In genomic region chr11:64896448-64897022, GRCh38 we compare ENCODE assay signal across 15 cellular contexts. TPM values are rescaled to one million over a fixed set of nuclear protein-coding genes. Genes with fewer than 3 reads are reported as not detected.
DNase-seq lines count a peak whose midpoint lies in the region; ATAC-seq, FAIRE-seq and TF ChIP-seq lines count a peak whose summit lies in the region.
"Had no signal": no experiment of that assay in that cellular context is flagged by ENCODE, and none has a peak within 500 bp of the region (broad histone marks: within the 10 kb centered on the region; RNA-seq: fewer than 3 reads in every experiment).

No MANE protein-coding gene starts in this region.

- H3K4me3 ChIP-seq in K562 (no peak overlapping the region), mucosa of descending colon (no peak overlapping the region)
- H3K4me3 ChIP-seq: GM23248 had no signal

- TF ChIP-seq CTCF in natural killer cell (IDR thresholded peaks at IDR 0.05) (no peak), K562 (IDR thresholded peaks at IDR 0.05 in 2 of 3, conservative IDR thresholded peaks at IDR 0.05 in 1 of 3; ENCODE audit: insufficient read depth in 2 of 3, low read depth in 1 of 3, low read length in 3 of 3) (no peak), mucosa of descending colon (IDR thresholded peaks at IDR 0.05) (no peak)

- POLR2A ChIA-PET in K562 (lab: Yijun Ruan, JAX), result interaction anchor here (0.7 to 1.1 kb wide), 3 partner anchors 8 to 150 kb away, joined by 3 read pairs; no protein-coding TSS in a partner anchor

- H3K4me2 ChIP-seq in K562 (ENCODE audit: insufficient read depth, low read length), result no peak overlapping the region

- no peaks in the 10 kb centered on the region for H3K79me2 ChIP-seq in K562 (ENCODE audit: control insufficient read depth, insufficient read depth, low read length)

- H3K4me1 ChIP-seq in K562 (replicated peaks in 1 of 2; ENCODE audit: control insufficient read depth in 2 of 2, insufficient read depth in 2 of 2, low read length in 2 of 2), result peaks cover 3 to 50% of the 10 kb centered on the region in 2 experiments; a peak in 3 of 5 replicates
- no peaks in the 10 kb centered on the region for H3K4me1 ChIP-seq in mucosa of descending colon (ENCODE audit: low read depth)

- ATAC-seq in natural killer cell, result no peak
- ATAC-seq in natural killer cell treated with Interleukin-12 subunit alpha and Interleukin-12 subunit beta and Interleukin-15 and Interleukin-18, amount 100 ng/mL, for 72 hours, result no peak
- no peak for ATAC-seq in K562
- ATAC-seq in mucosa of descending colon, result no peak
- ATAC-seq in GM21381 (IDR thresholded peaks at IDR 0.05; ENCODE audit: unreplicated experiment), result no peak

- H2AFZ ChIP-seq in K562 (ENCODE audit: low read depth, low read length), result no peak overlapping the region
- H2AFZ ChIP-seq: GM23248 had no signal

- no peak overlapping the region for H3K27ac ChIP-seq in K562 (ENCODE audit: extremely low read depth, low read depth, low read length)
- H3K27ac ChIP-seq: 22Rv1, GM23248 had no signal

- no peak for DNase-seq in natural killer cell
- no peak for DNase-seq in natural killer cell treated with Interleukin-12 subunit alpha and Interleukin-12 subunit beta and Interleukin-15 and Interleukin-18, amount 100 ng/mL, for 72 hours (ENCODE audit: low spot score)
- no peak for DNase-seq in K562 (ENCODE audit: extremely low read depth in 1 of 4, low spot score in 3 of 4)
- DNase-seq in mucosa of descending colon, result peak in 2 of 3 donors; percentile 6 to 49
- no peak for DNase-seq in NCI-H2081 (lab: John Stamatoyannopoulos, UW)
- no peak for DNase-seq in NCI-H1417 (lab: John Stamatoyannopoulos, UW)
- DNase-seq: GF-D8, GM23248 had no signal

- H3K36me3 Mint-ChIP-seq in natural killer cell, result no peaks in the 10 kb centered on the region
- H3K36me3 Mint-ChIP-seq in natural killer cell treated with Interleukin-12 subunit alpha and Interleukin-12 subunit beta and Interleukin-15 and Interleukin-18, amount 100 ng/mL, for 72 hours, result no peaks in the 10 kb centered on the region

- intact Hi-C loops in natural killer cell (cut with micrococcal nuclease), result no loop called here
- intact Hi-C loops in K562 (cut with micrococcal nuclease), result no loop called here
- intact Hi-C loops in mucosa of descending colon (cut with DNase I, micrococcal nuclease), result no loop called here

- H3K9me3 ChIP-seq in K562 (replicated peaks; ENCODE audit: control insufficient read depth, insufficient read depth, low read depth, low read length) (no peaks in the 10 kb centered on the region), mucosa of descending colon (no peaks in the 10 kb centered on the region)

- no peaks in the 10 kb centered on the region for H3K27me3 ChIP-seq in K562 (ENCODE audit: control insufficient read depth in 2 of 2, insufficient read depth in 2 of 2, low read length in 2 of 2)

- FAIRE-seq in K562 (lab: Jason Lieb, UNC), result no peak
- FAIRE-seq: H54 had no signal

- in situ Hi-C loops in K562 (cut with MboI), result no loop called here

- TF ChIP-seq POLR2A in K562 (conservative IDR thresholded peaks at IDR 0.05), result no peak

- peak overlapping the region in 1 of 2 experiments; percentile 28; a peak in 1 of 4 replicates for H3K9ac ChIP-seq in K562 (ENCODE audit: insufficient read depth in 1 of 2, low read depth in 2 of 2, low read length in 2 of 2)
- H3K9ac ChIP-seq: GM23248 had no signal

- no peaks in the 10 kb centered on the region for H3K9me1 ChIP-seq in K562 (ENCODE audit: control insufficient read depth, insufficient read depth, low read length)

- no peaks in the 10 kb centered on the region for H4K20me1 ChIP-seq in K562 (replicated peaks; ENCODE audit: control insufficient read depth, insufficient read depth, low read length)

- WGBS in K562 (ENCODE audit: insufficient coverage, low coverage, missing lambda C conversion rate), result 80% methylated on average over 11 of the region's 14 CpGs

- CTCF ChIA-PET in K562 (lab: Yijun Ruan, JAX; ENCODE audit: low intra/inter-chr PET ratio), result interaction anchor here (0.6 kb wide), 1 partner anchor 115 kb away, joined by 3 read pairs; no protein-coding TSS in a partner anchor

- peaks cover 0 to 12% of the 10 kb centered on the region in 2 donors for H3K4me1 Mint-ChIP-seq in natural killer cell
- H3K4me1 Mint-ChIP-seq in natural killer cell treated with Interleukin-12 subunit alpha and Interleukin-12 subunit beta and Interleukin-15 and Interleukin-18, amount 100 ng/mL, for 72 hours (ENCODE audit: low read depth in 2 of 2), result peaks cover 4 to 5% of the 10 kb centered on the region in 2 donors

- H3K36me3 ChIP-seq in K562 (ENCODE audit: control insufficient read depth, insufficient read depth, low read length) (peaks cover 62% of the 10 kb centered on the region; the same call in 2 of the 3 replicates), mucosa of descending colon (ENCODE audit: low read depth) (peaks cover 7% of the 10 kb centered on the region)

- H3K27me3 Mint-ChIP-seq in natural killer cell (ENCODE audit: low read depth in 2 of 2), result no peaks in the 10 kb centered on the region
- H3K27me3 Mint-ChIP-seq in natural killer cell treated with Interleukin-12 subunit alpha and Interleukin-12 subunit beta and Interleukin-15 and Interleukin-18, amount 100 ng/mL, for 72 hours, result no peaks in the 10 kb centered on the region
- H3K27me3 Mint-ChIP-seq: IgD-negative memory B cell had no signal

- peak overlapping the region; percentile 63 to 76 for H3K27ac Mint-ChIP-seq in natural killer cell
- H3K27ac Mint-ChIP-seq in natural killer cell treated with Interleukin-12 subunit alpha and Interleukin-12 subunit beta and Interleukin-15 and Interleukin-18, amount 100 ng/mL, for 72 hours, result no peak overlapping the region

- no peak overlapping the region for H3K4me3 Mint-ChIP-seq in natural killer cell
- no peak overlapping the region for H3K4me3 Mint-ChIP-seq in natural killer cell treated with Interleukin-12 subunit alpha and Interleukin-12 subunit beta and Interleukin-15 and Interleukin-18, amount 100 ng/mL, for 72 hours
- H3K4me3 Mint-ChIP-seq: IgD-negative memory B cell had no signal

- BruUV-seq in K562 (replicated peaks; lab: Mats Ljungman, UMichigan), result no TSS peak

- TF ChIP-seq RAD21 in K562 (CRISPR knock-in tag; conservative IDR thresholded peaks at IDR 0.05 in 1 of 2, IDR thresholded peaks at IDR 0.05 in 1 of 2), result no peak

- TF ChIP-seq EP300 in K562 (IDR thresholded peaks at IDR 0.05; ENCODE audit: low read length), result no peak

- H3K9me3 Mint-ChIP-seq in natural killer cell, result no peaks in the 10 kb centered on the region
- no peaks in the 10 kb centered on the region for H3K9me3 Mint-ChIP-seq in natural killer cell treated with Interleukin-12 subunit alpha and Interleukin-12 subunit beta and Interleukin-15 and Interleukin-18, amount 100 ng/mL, for 72 hours
- H3K9me3 Mint-ChIP-seq: IgD-negative memory B cell had no signal

RNA-seq across cellular contexts. Expression of gene EHD1, which starts 18.1 kb away (rescaled TPM):
- total RNA-seq in natural killer cell (100 to 1,000 TPM; 218 to 246 (median 225) TPM), K562 (2014; rRNA removed) (39.1 and 40.0 TPM in 2 replicates), K562 (2014; rRNA removed; fragmentation: Illumina TruSeq; extraction: Trizol) (7.2 and 11.5 TPM in 2 replicates), K562 (2015; rRNA removed; fragmentation: Illumina TruSeq; extraction: Trizol) (12.7 and 12.9 TPM in 2 replicates), K562 (2021) (65.0 and 69.6 TPM in 2 replicates), mucosa of descending colon (10 to 100 TPM; 58.3 to 85.9 (median 81.5) TPM)
- 100 to 1,000 TPM; 202 to 235 TPM for total RNA-seq in natural killer cell treated with Interleukin-12 subunit alpha and Interleukin-12 subunit beta and Interleukin-15 and Interleukin-18, amount 100 ng/mL, for 72 hours
- total RNA-seq in K562 (2011; cell fraction: chromatin; rRNA removed; ENCODE audit: low replicate concordance), result 20.8 and 92.1 TPM in 2 replicates
- total RNA-seq in K562 (2011; cell fraction: nucleolus; rRNA removed), result 57.7 and 64.3 TPM in 2 replicates
- 24.2 and 37.8 TPM in 2 replicates for total RNA-seq in K562 (2011; cell fraction: nucleoplasm; rRNA removed)
- polyA plus RNA-seq in K562 (2011; rRNA removed) (16.4 and 34.2 TPM in 2 replicates), K562 (2014; fragmentation: Illumina TruSeq; extraction: Trizol) (41.0 and 45.1 TPM in 2 replicates), K562 (2014; fragmentation: Nextera tagmentation; extraction: Ambion mirVana) (under 1 TPM; 0.46 to 0.59 TPM), K562 (2014; rRNA removed) (26.8 and 27.3 TPM in 2 replicates)
- polyA plus RNA-seq in K562 (2011; cell fraction: cytosol; rRNA removed), result 30.6 and 56.6 TPM in 2 replicates
- 30.2 and 48.9 TPM in 2 replicates for polyA plus RNA-seq in K562 (2011; cell fraction: nucleus; rRNA removed)
- 38.5 and 52.8 TPM in 2 replicates for polyA plus RNA-seq in K562 (2012)
- polyA minus RNA-seq in K562 (2011; rRNA and poly(A)+ RNA removed), result 26.8 and 39.2 TPM in 2 replicates
- 50.9 and 64.3 TPM in 2 replicates for polyA minus RNA-seq in K562 (2011; cell fraction: cytosol; rRNA and poly(A)+ RNA removed)
- polyA minus RNA-seq in K562 (2011; cell fraction: nucleus; rRNA and poly(A)+ RNA removed), result 17.4 and 22.8 TPM in 2 replicates

RNA-seq across cellular contexts. Expression of gene ATG2A, which starts 20.5 kb away (rescaled TPM):
- total RNA-seq in natural killer cell (100 to 1,000 TPM; 165 to 321 (median 259) TPM), K562 (2014; rRNA removed) (22.2 and 22.4 TPM in 2 replicates), K562 (2014; rRNA removed; fragmentation: Illumina TruSeq; extraction: Trizol) (3.2 and 3.6 TPM in 2 replicates), K562 (2015; rRNA removed; fragmentation: Illumina TruSeq; extraction: Trizol) (6.2 and 7.7 TPM in 2 replicates), K562 (2021) (37.7 and 45.9 TPM in 2 replicates), mucosa of descending colon (10 to 100 TPM; 35.4 to 39.8 (median 36.6) TPM)
- 10 to 100 TPM; 24.1 to 31.9 TPM for total RNA-seq in natural killer cell treated with Interleukin-12 subunit alpha and Interleukin-12 subunit beta and Interleukin-15 and Interleukin-18, amount 100 ng/mL, for 72 hours
- total RNA-seq in K562 (2011; cell fraction: chromatin; rRNA removed; ENCODE audit: low replicate concordance), result 50.6 and 183 TPM in 2 replicates
- total RNA-seq in K562 (2011; cell fraction: nucleolus; rRNA removed), result 131 and 133 TPM in 2 replicates
- total RNA-seq in K562 (2011; cell fraction: nucleoplasm; rRNA removed), result 70.0 and 70.2 TPM in 2 replicates
- polyA plus RNA-seq in K562 (2011; rRNA removed) (4.6 and 11.2 TPM in 2 replicates), K562 (2014; fragmentation: Illumina TruSeq; extraction: Trizol) (5.2 and 15.8 TPM in 2 replicates), K562 (2014; fragmentation: Nextera tagmentation; extraction: Ambion mirVana) (under 1 TPM; 0.25 to 0.53 TPM), K562 (2014; rRNA removed) (21.0 and 21.6 TPM in 2 replicates)
- 6.2 and 17.3 TPM in 2 replicates for polyA plus RNA-seq in K562 (2011; cell fraction: cytosol; rRNA removed)
- 42.8 and 78.0 TPM in 2 replicates for polyA plus RNA-seq in K562 (2011; cell fraction: nucleus; rRNA removed)
- 22.5 and 32.9 TPM in 2 replicates for polyA plus RNA-seq in K562 (2012)
- 5.7 and 7.2 TPM in 2 replicates for polyA minus RNA-seq in K562 (2011; rRNA and poly(A)+ RNA removed)
- polyA minus RNA-seq in K562 (2011; cell fraction: cytosol; rRNA and poly(A)+ RNA removed), result 18.2 and 19.4 TPM in 2 replicates
- 45.1 and 49.8 TPM in 2 replicates for polyA minus RNA-seq in K562 (2011; cell fraction: nucleus; rRNA and poly(A)+ RNA removed)

RNA-seq across cellular contexts. Expression of gene PPP2R5B, which starts 28.0 kb away (rescaled TPM):
- total RNA-seq in natural killer cell (10 to 100 TPM; 27.8 to 31.5 (median 28.5) TPM), K562 (2014; rRNA removed) (3.3 and 5.2 TPM in 2 replicates), K562 (2014; rRNA removed; fragmentation: Illumina TruSeq; extraction: Trizol) (1.8 and 3.2 TPM in 2 replicates), K562 (2015; rRNA removed; fragmentation: Illumina TruSeq; extraction: Trizol) (2.5 and 2.6 TPM in 2 replicates), K562 (2021) (6.4 and 7.8 TPM in 2 replicates), mucosa of descending colon (10 to 100 TPM; 23.0 to 39.7 (median 23.2) TPM)
- total RNA-seq in natural killer cell treated with Interleukin-12 subunit alpha and Interleukin-12 subunit beta and Interleukin-15 and Interleukin-18, amount 100 ng/mL, for 72 hours, result 10 to 100 TPM; 32.6 to 35.6 TPM
- 18.6 and 35.5 TPM in 2 replicates for total RNA-seq in K562 (2011; cell fraction: chromatin; rRNA removed; ENCODE audit: low replicate concordance)
- total RNA-seq in K562 (2011; cell fraction: nucleolus; rRNA removed), result 16.1 and 22.7 TPM in 2 replicates
- 17.8 and 18.6 TPM in 2 replicates for total RNA-seq in K562 (2011; cell fraction: nucleoplasm; rRNA removed)
- polyA plus RNA-seq in K562 (2011; rRNA removed) (7.3 and 11.1 TPM in 2 replicates), K562 (2014; fragmentation: Illumina TruSeq; extraction: Trizol) (5.1 and 5.2 TPM in 2 replicates), K562 (2014; fragmentation: Nextera tagmentation; extraction: Ambion mirVana) (under 1 TPM; 0.10 to 0.13 TPM), K562 (2014; rRNA removed) (5.1 and 6.1 TPM in 2 replicates)
- 9.0 and 9.1 TPM in 2 replicates for polyA plus RNA-seq in K562 (2011; cell fraction: cytosol; rRNA removed)
- polyA plus RNA-seq in K562 (2011; cell fraction: nucleus; rRNA removed), result 46.9 and 48.0 TPM in 2 replicates
- 5.8 and 10.7 TPM in 2 replicates for polyA plus RNA-seq in K562 (2012)
- polyA minus RNA-seq in K562 (2011; rRNA and poly(A)+ RNA removed), result 3.4 and 4.0 TPM in 2 replicates
- polyA minus RNA-seq in K562 (2011; cell fraction: cytosol; rRNA and poly(A)+ RNA removed), result 3.6 and 3.9 TPM in 2 replicates
- 4.8 and 5.9 TPM in 2 replicates for polyA minus RNA-seq in K562 (2011; cell fraction: nucleus; rRNA and poly(A)+ RNA removed)

RNA-seq across cellular contexts. Expression of gene GPHA2, which starts 39.2 kb away (rescaled TPM):
- not detected for total RNA-seq in natural killer cell
- not detected for total RNA-seq in natural killer cell treated with Interleukin-12 subunit alpha and Interleukin-12 subunit beta and Interleukin-15 and Interleukin-18, amount 100 ng/mL, for 72 hours
- not detected in 2 replicates for total RNA-seq in K562 (2011; cell fraction: chromatin; rRNA removed; ENCODE audit: low replicate concordance)
- not detected in 2 replicates for total RNA-seq in K562 (2011; cell fraction: nucleolus; rRNA removed)
- not detected in 2 replicates for total RNA-seq in K562 (2011; cell fraction: nucleoplasm; rRNA removed)
- total RNA-seq in K562 (2014; rRNA removed), result not detected in 2 replicates
- total RNA-seq in K562 (2014; rRNA removed; fragmentation: Illumina TruSeq; extraction: Trizol), result not detected in 2 replicates
- total RNA-seq in K562 (2015; rRNA removed; fragmentation: Illumina TruSeq; extraction: Trizol), result 0.22 TPM in 1 of 2 replicates, not detected in the other
- total RNA-seq in K562 (2021), result not detected in 2 replicates
- not detected in 2 replicates for polyA plus RNA-seq in K562 (2011; rRNA removed)
- not detected in 2 replicates for polyA plus RNA-seq in K562 (2011; cell fraction: cytosol; rRNA removed)
- 0.74 and 0.88 TPM in 2 replicates for polyA plus RNA-seq in K562 (2011; cell fraction: nucleus; rRNA removed)
- not detected in 2 replicates for polyA plus RNA-seq in K562 (2012)
- polyA plus RNA-seq in K562 (2014; fragmentation: Illumina TruSeq; extraction: Trizol), result not detected in 2 replicates
- under 1 TPM in 1 of 2 experiments, not detected in 1; 0.17 TPM for polyA plus RNA-seq in K562 (2014; fragmentation: Nextera tagmentation; extraction: Ambion mirVana)
- polyA plus RNA-seq in K562 (2014; rRNA removed), result 1.4 TPM in 1 of 2 replicates, not detected in the other
- not detected in 2 replicates for polyA minus RNA-seq in K562 (2011; rRNA and poly(A)+ RNA removed)
- not detected in 2 replicates for polyA minus RNA-seq in K562 (2011; cell fraction: cytosol; rRNA and poly(A)+ RNA removed)
- not detected in 2 replicates for polyA minus RNA-seq in K562 (2011; cell fraction: nucleus; rRNA and poly(A)+ RNA removed)
- total RNA-seq in mucosa of descending colon, result not detected
- total RNA-seq: A673, GM23248, HT-29 had no signal
- polyA plus RNA-seq: BJ, GM23248, IgD-negative memory B cell had no signal

RNA-seq across cellular contexts. Expression of gene CDC42BPG, which starts 52.1 kb away (rescaled TPM):
- total RNA-seq in natural killer cell (10 to 100 TPM in 2 of 3 donors, 1 to 10 TPM in 1; 8.2 to 12.7 (median 10.7) TPM), K562 (2014; rRNA removed) (4.0 and 7.1 TPM in 2 replicates), K562 (2014; rRNA removed; fragmentation: Illumina TruSeq; extraction: Trizol) (0.99 and 1.1 TPM in 2 replicates), K562 (2015; rRNA removed; fragmentation: Illumina TruSeq; extraction: Trizol) (2.1 and 2.5 TPM in 2 replicates), K562 (2021) (7.4 and 8.8 TPM in 2 replicates), mucosa of descending colon (10 to 100 TPM; 24.3 to 73.1 (median 32.3) TPM)
- total RNA-seq in natural killer cell treated with Interleukin-12 subunit alpha and Interleukin-12 subunit beta and Interleukin-15 and Interleukin-18, amount 100 ng/mL, for 72 hours, result 1 to 10 TPM in 1 of 2 donors, under 1 TPM in 1; 0.59 to 1.9 TPM
- total RNA-seq in K562 (2011; cell fraction: chromatin; rRNA removed; ENCODE audit: low replicate concordance), result 19.1 and 64.6 TPM in 2 replicates
- 33.3 and 37.9 TPM in 2 replicates for total RNA-seq in K562 (2011; cell fraction: nucleolus; rRNA removed)
- 16.2 and 19.7 TPM in 2 replicates for total RNA-seq in K562 (2011; cell fraction: nucleoplasm; rRNA removed)
- polyA plus RNA-seq in K562 (2011; rRNA removed) (2.2 and 3.6 TPM in 2 replicates), K562 (2014; fragmentation: Illumina TruSeq; extraction: Trizol) (1.8 and 4.6 TPM in 2 replicates), K562 (2014; fragmentation: Nextera tagmentation; extraction: Ambion mirVana) (under 1 TPM; 0.04 to 0.08 TPM), K562 (2014; rRNA removed) (7.9 and 11.8 TPM in 2 replicates)
- 2.0 and 4.5 TPM in 2 replicates for polyA plus RNA-seq in K562 (2011; cell fraction: cytosol; rRNA removed)
- 15.1 and 28.5 TPM in 2 replicates for polyA plus RNA-seq in K562 (2011; cell fraction: nucleus; rRNA removed)
- 4.7 and 6.3 TPM in 2 replicates for polyA plus RNA-seq in K562 (2012)
- polyA minus RNA-seq in K562 (2011; rRNA and poly(A)+ RNA removed), result 2.1 and 3.0 TPM in 2 replicates
- 3.2 and 3.5 TPM in 2 replicates for polyA minus RNA-seq in K562 (2011; cell fraction: cytosol; rRNA and poly(A)+ RNA removed)
- polyA minus RNA-seq in K562 (2011; cell fraction: nucleus; rRNA and poly(A)+ RNA removed), result 12.1 and 12.2 TPM in 2 replicates
- total RNA-seq: GM23248 had no signal
- polyA plus RNA-seq: GM23248 had no signal

Comparison
In these comparisons a context has a peak if more than half of its experiments do, and no peak if none do; other contexts are left out.
1. H3K27ac Mint-ChIP-seq: peak in natural killer cell (2 of 2); none in natural killer cell treated with Interleukin-12 subunit alpha and Interleukin-12 subunit beta and Interleukin-15 and Interleukin-18, amount 100 ng/mL, for 72 hours (0 of 2).
2. DNase-seq: peak in mucosa of descending colon (2 of 3); none in natural killer cell (single experiment), natural killer cell treated with Interleukin-12 subunit alpha and Interleukin-12 subunit beta and Interleukin-15 and Interleukin-18, amount 100 ng/mL, for 72 hours (single experiment), K562 (0 of 4), NCI-H2081 (0 of 2) and NCI-H1417 (0 of 3).